ENCODE assay signal across 31 cellular contexts in the genomic region with DNA sequence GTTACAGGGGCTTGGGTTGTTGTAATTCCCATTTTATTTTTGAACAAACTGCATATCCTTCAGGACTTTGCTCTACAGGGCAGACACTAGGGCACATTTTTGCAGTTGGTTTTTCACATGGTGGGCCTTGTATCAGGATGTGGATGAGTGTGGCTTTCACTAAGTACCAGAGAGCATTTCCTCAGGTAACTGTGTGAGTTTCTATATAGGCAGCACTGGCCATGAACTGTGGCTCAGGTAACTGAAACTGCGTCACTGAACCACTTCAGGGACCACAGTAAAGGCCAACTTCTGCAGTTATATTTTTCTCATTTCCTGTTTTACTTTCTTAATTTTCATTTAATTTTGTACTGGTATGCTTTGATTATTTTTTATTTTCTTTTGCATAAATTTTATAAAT.
"Had no signal": no experiment of that assay in that cellular context is flagged by ENCODE, and none has a peak within 500 bp of the region (broad histone marks: within the 10 kb centered on the region; RNA-seq: fewer than 3 reads in every experiment).

No MANE protein-coding gene starts in this region.

- H3K9me3 Mint-ChIP-seq: activated T-helper 17 cell treated with anti-CD3 and anti-CD28 coated beads, Interleukin-2, amount 50 U/mL, for 72 hours had no signal

- H3K27me3 Mint-ChIP-seq: activated CD4-positive, alpha-beta T cell treated with anti-CD3 and anti-CD28 coated beads, Interleukin-2, amount 10 ng/mL, durations not matched to agents 24 days and 14 days; brain had no signal

- H3K4me3 Mint-ChIP-seq: activated CD4-positive, alpha-beta T cell treated with anti-CD3 and anti-CD28 coated beads, Interleukin-2, amount 10 ng/mL, durations not matched to agents 24 days and 14 days; activated T-cell treated with anti-CD3 and anti-CD28 coated beads, Interleukin-2, amount 50 U/mL, for 72 hours; activated T-helper 17 cell treated with anti-CD3 and anti-CD28 coated beads, Interleukin-2, amount 50 U/mL, for 72 hours; brain; T-helper 1 cell treated with Interleukin-12 subunit alpha and Interleukin-12 subunit beta and Interleukin-4 antibody, amounts not matched to agents 30 μg/mL and 1 μg/mL, for 36 hours; T-helper 2 cell treated with Interferon-gamma antibody and Interleukin-4, amounts not matched to agents 5 μg/mL and 100 μg/mL, for 36 hours had no signal

- H3K9me3 ChIP-seq: Peyer's patch had no signal

- H3K4me1 ChIP-seq: Peyer's patch, SJSA1 had no signal

- H3K36me3 Mint-ChIP-seq: brain had no signal

- H3K9ac ChIP-seq: KMS-11, SK-N-SH had no signal

- H3K36me3 ChIP-seq: Peyer's patch, SJSA1 had no signal

- H3K4me3 ChIP-seq: Peyer's patch, SJSA1 had no signal

- H3K27ac ChIP-seq: KMS-11, Peyer's patch, SJSA1 had no signal

- H3K4me1 Mint-ChIP-seq: activated CD4-positive, alpha-beta T cell treated with anti-CD3 and anti-CD28 coated beads, Interleukin-2, amount 10 ng/mL, durations not matched to agents 24 days and 14 days; activated T-helper 17 cell treated with anti-CD3 and anti-CD28 coated beads, Interleukin-2, amount 50 U/mL, for 72 hours; brain had no signal

- DNase-seq: activated CD4-positive, alpha-beta T cell treated with anti-CD3 and anti-CD28 coated beads, Interleukin-2, amount 10 ng/mL, durations not matched to agents 24 days and 14 days; activated CD4-positive, alpha-beta T cell treated with anti-CD3 and anti-CD28 coated beads, Interleukin-2, amount 50 U/mL, for 4 hours; activated effector memory CD4-positive, alpha-beta T cell treated with anti-CD3 and anti-CD28 coated beads, Interleukin-2, amount 50 U/mL, for 16 hours; activated naive CD4-positive, alpha-beta T cell; activated naive CD4-positive, alpha-beta T cell treated with anti-CD3 and anti-CD28 coated beads, Interleukin-2, amount 50 U/mL, for 16 hours; activated T-cell treated with anti-CD3 and anti-CD28 coated beads, Interleukin-2, amount 50 U/mL, for 1 hour; activated T-cell treated with anti-CD3 and anti-CD28 coated beads, Interleukin-2, amount 50 U/mL, for 72 hours; anterior cingulate cortex; caudate nucleus; cerebellar nuclear complex; MM.1S; MV-4-11; NCI-H1092; NCI-H1436 treated with DMSO at 0.1 percent for 48 hours; NCI-H1694 treated with DMSO at 0.1 percent for 48 hours; NCI-H2029; NCI-H345; NCI-H510A; NCI-H526; NCI-H748 treated with DMSO at 0.1 percent for 48 hours; PC-3; Peyer's patch; RPMI8226; SHP77 treated with DMSO at 0.1 percent for 48 hours; SK-N-SH had no signal

- H3K27ac Mint-ChIP-seq: activated CD4-positive, alpha-beta T cell treated with anti-CD3 and anti-CD28 coated beads, Interleukin-2, amount 10 ng/mL, durations not matched to agents 24 days and 14 days; activated T-cell treated with anti-CD3 and anti-CD28 coated beads, Interleukin-2, amount 50 U/mL, for 72 hours; activated T-helper 17 cell treated with anti-CD3 and anti-CD28 coated beads, Interleukin-2, amount 50 U/mL, for 72 hours; brain; T-helper 1 cell treated with Interleukin-12 subunit alpha and Interleukin-12 subunit beta and Interleukin-4 antibody, amounts not matched to agents 30 μg/mL and 1 μg/mL, for 36 hours; T-helper 2 cell treated with Interferon-gamma antibody and Interleukin-4, amounts not matched to agents 5 μg/mL and 100 μg/mL, for 36 hours had no signal

- H3K4me2 ChIP-seq: KMS-11, SK-N-SH had no signal

- ATAC-seq: activated T-cell treated with anti-CD3 and anti-CD28 coated beads, Interleukin-2, amount 50 U/mL, for 72 hours; activated T-helper 17 cell treated with anti-CD3 and anti-CD28 coated beads, Interleukin-2, amount 50 U/mL, for 72 hours; PC-3 had no signal

- H3K27me3 ChIP-seq: Peyer's patch, SJSA1 had no signal
